In the genomic region with DNA sequence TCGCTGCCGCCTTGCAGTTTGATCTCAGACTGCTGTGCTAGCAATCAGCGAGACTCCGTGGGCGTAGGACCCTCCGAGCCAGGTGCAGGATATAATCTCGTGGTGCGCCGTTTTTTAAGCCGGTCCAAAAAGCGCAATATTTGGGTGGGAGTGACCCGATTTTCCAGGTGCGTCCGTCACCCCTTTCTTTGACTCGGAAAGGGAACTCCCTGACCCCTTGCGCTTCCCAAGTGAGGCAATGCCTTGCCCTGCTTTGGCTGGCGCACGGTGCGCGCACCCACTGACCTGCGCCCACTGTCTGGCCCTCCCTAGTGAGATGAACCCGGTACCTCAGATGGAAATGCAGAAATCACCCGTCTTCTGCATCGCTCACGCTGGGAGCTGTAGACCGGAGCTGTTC, we compare ENCODE assay signal across 1 cellular context.
A peak's percentile ranks its signal among the peaks of the same experiment; 100 is the strongest.
TF ChIP-seq lines count a peak whose summit lies in the region.
"Not testable (repeated sequence)": the region's sequence is repeated elsewhere in the genome, so short reads cannot be mapped to it uniquely, and the experiment has no call there.

No MANE protein-coding gene starts in this region.

TF ChIP-seq in K562, 482 proteins besides CTCF, POLR2A, EP300 and RAD21:
- TF ChIP-seq NR2C1 (IDR thresholded peaks at IDR 0.05), result peak; percentile 69
- not testable (repeated sequence) for TF ChIP-seq NR2C1 (tag; IDR thresholded peaks at IDR 0.05); NR4A1 (CRISPR knock-in tag; IDR thresholded peaks at IDR 0.05)
- peak in 1 of 2 experiments; percentile 5; a peak in 1 of 4 replicates for TF ChIP-seq FOXK2 (conservative IDR thresholded peaks at IDR 0.05 in 1 of 2, IDR thresholded peaks at IDR 0.05 in 1 of 2; ENCODE audit: low read depth in 2 of 2)
- TF ChIP-seq, protein P1, sequence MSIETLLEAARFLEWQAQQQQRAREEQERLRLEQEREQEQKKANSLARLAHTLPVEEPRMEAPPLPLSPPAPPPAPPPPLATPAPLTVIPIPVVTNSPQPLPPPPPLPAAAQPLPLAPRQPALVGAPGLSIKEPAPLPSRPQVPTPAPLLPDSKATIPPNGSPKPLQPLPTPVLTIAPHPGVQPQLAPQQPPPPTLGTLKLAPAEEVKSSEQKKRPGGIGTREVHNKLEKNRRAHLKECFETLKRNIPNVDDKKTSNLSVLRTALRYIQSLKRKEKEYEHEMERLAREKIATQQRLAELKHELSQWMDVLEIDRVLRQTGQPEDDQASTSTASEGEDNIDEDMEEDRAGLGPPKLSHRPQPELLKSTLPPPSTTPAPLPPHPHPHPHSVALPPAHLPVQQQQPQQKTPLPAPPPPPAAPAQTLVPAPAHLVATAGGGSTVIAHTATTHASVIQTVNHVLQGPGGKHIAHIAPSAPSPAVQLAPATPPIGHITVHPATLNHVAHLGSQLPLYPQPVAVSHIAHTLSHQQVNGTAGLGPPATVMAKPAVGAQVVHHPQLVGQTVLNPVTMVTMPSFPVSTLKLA (conservative IDR thresholded peaks at IDR 0.05), result 0 out of 4 replicates have a peak, but pooled peaks of 1 of the 2 experiments have one; percentile 9
- peak in 1 of 3 experiments; percentile 8 for TF ChIP-seq YY1 (IDR thresholded peaks at IDR 0.05; ENCODE audit: borderline replicate concordance in 1 of 3, control insufficient read depth in 1 of 3, extremely low read depth in 1 of 3, insufficient read depth in 3 of 3, insufficient read length in 1 of 3, insufficient replicate concordance in 2 of 3, low read depth in 1 of 3, low read length in 2 of 3)
- TF ChIP-seq ARID1B (IDR thresholded peaks at IDR 0.05), result 0 out of 2 replicates have a peak, but pooled peaks have one; percentile 9
- peak; percentile 25; the same call in 1 of the 2 replicates for TF ChIP-seq EGR1 (conservative IDR thresholded peaks at IDR 0.05)
- peak; percentile 58; the same call in 1 of the 2 replicates for TF ChIP-seq NFRKB (IDR thresholded peaks at IDR 0.05; ENCODE audit: low read depth)
- TF ChIP-seq NR4A1 (tag; IDR thresholded peaks at IDR 0.05), result 0 out of 2 replicates have a peak, but pooled peaks have one; percentile 53
- TF ChIP-seq, protein P2, sequence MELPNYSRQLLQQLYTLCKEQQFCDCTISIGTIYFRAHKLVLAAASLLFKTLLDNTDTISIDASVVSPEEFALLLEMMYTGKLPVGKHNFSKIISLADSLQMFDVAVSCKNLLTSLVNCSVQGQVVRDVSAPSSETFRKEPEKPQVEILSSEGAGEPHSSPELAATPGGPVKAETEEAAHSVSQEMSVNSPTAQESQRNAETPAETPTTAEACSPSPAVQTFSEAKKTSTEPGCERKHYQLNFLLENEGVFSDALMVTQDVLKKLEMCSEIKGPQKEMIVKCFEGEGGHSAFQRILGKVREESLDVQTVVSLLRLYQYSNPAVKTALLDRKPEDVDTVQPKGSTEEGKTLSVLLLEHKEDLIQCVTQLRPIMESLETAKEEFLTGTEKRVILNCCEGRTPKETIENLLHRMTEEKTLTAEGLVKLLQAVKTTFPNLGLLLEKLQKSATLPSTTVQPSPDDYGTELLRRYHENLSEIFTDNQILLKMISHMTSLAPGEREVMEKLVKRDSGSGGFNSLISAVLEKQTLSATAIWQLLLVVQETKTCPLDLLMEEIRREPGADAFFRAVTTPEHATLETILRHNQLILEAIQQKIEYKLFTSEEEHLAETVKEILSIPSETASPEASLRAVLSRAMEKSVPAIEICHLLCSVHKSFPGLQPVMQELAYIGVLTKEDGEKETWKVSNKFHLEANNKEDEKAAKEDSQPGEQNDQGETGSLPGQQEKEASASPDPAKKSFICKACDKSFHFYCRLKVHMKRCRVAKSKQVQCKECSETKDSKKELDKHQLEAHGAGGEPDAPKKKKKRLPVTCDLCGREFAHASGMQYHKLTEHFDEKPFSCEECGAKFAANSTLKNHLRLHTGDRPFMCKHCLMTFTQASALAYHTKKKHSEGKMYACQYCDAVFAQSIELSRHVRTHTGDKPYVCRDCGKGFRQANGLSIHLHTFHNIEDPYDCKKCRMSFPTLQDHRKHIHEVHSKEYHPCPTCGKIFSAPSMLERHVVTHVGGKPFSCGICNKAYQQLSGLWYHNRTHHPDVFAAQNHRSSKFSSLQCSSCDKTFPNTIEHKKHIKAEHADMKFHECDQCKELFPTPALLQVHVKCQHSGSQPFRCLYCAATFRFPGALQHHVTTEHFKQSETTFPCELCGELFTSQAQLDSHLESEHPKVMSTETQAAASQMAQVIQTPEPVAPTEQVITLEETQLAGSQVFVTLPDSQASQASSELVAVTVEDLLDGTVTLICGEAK (IDR thresholded peaks at IDR 0.05), result 0 out of 2 replicates have a peak, but pooled peaks have one; percentile 16
- TF ChIP-seq, protein P2 (CRISPR knock-in tag; IDR thresholded peaks at IDR 0.05), result not testable (repeated sequence)
